Comparison of ENCODE assay signal across 12 cellular contexts in genomic region chr16:50303041-50303604, GRCh38. TPM values are rescaled to one million over a fixed set of nuclear protein-coding genes. Genes with fewer than 3 reads are reported as not detected.
DNase-seq lines count a peak whose midpoint lies in the region; ATAC-seq, FAIRE-seq and TF ChIP-seq lines count a peak whose summit lies in the region.
"Had no signal": no experiment of that assay in that cellular context is flagged by ENCODE, and none has a peak within 500 bp of the region (broad histone marks: within the 10 kb centered on the region; RNA-seq: fewer than 3 reads in every experiment).

No MANE protein-coding gene starts in this region.

- no peak overlapping the region for H2AFZ ChIP-seq in Karpas-422 (ENCODE audit: low read length)

- H3K4me1 ChIP-seq in kidney (ENCODE audit: control insufficient read depth in 1 of 2, insufficient read depth in 1 of 2, low read depth in 1 of 2, low read length in 2 of 2) (no peaks in the 10 kb centered on the region), tibial artery (peaks cover 0 to 3% (median 0%) of the 10 kb centered on the region in 4 donors), Karpas-422 (ENCODE audit: low read length) (no peaks in the 10 kb centered on the region), foreskin keratinocyte (no peaks in the 10 kb centered on the region)

- H3K4me1 Mint-ChIP-seq in activated T-cell treated with anti-CD3 and anti-CD28 coated beads, Interleukin-2, amount 50 U/mL, for 4 hours (ENCODE audit: low read depth), result no peaks in the 10 kb centered on the region
- no peaks in the 10 kb centered on the region for H3K4me1 Mint-ChIP-seq in T-cell
- H3K4me1 Mint-ChIP-seq in activated CD8-positive, alpha-beta T cell treated with anti-CD3 and anti-CD28 coated beads for 36 hours (ENCODE audit: low read depth), result peaks cover 2% of the 10 kb centered on the region

- TF ChIP-seq CTCF in kidney (IDR thresholded peaks at IDR 0.05; ENCODE audit: borderline replicate concordance, extremely low read depth, insufficient read depth) (no peak), tibial artery (IDR thresholded peaks at IDR 0.05) (no peak), foreskin keratinocyte (conservative IDR thresholded peaks at IDR 0.05) (no peak)
- no peak for TF ChIP-seq CTCF in activated CD8-positive, alpha-beta T cell treated with anti-CD3 and anti-CD28 coated beads for 36 hours (IDR thresholded peaks at IDR 0.05)

- H3K9me3 Mint-ChIP-seq in activated T-cell treated with anti-CD3 and anti-CD28 coated beads, Interleukin-2, amount 50 U/mL, for 4 hours, result no peaks in the 10 kb centered on the region
- H3K9me3 Mint-ChIP-seq in T-cell, result no peaks in the 10 kb centered on the region
- H3K9me3 Mint-ChIP-seq in activated CD8-positive, alpha-beta T cell treated with anti-CD3 and anti-CD28 coated beads for 36 hours, result no peaks in the 10 kb centered on the region

- H3K27ac ChIP-seq in kidney (ENCODE audit: low read depth in 2 of 2, low read length in 2 of 2) (no peak overlapping the region), tibial artery (peak overlapping the region; percentile 12 to 22), Karpas-422 (ENCODE audit: low read length) (no peak overlapping the region), foreskin keratinocyte (no peak overlapping the region)
- H3K27ac ChIP-seq: VCaP had no signal

- no peaks in the 10 kb centered on the region for H3K9me3 ChIP-seq in kidney (ENCODE audit: control insufficient read depth in 1 of 2, low read length in 2 of 2)
- H3K9me3 ChIP-seq in tibial artery, result no peaks in the 10 kb centered on the region
- no peaks in the 10 kb centered on the region for H3K9me3 ChIP-seq in Karpas-422 (ENCODE audit: low read length)

- H3K27me3 ChIP-seq in tibial artery (no peaks in the 10 kb centered on the region), Karpas-422 (ENCODE audit: low read length) (no peaks in the 10 kb centered on the region), foreskin keratinocyte (no peaks in the 10 kb centered on the region)

- H3K79me2 ChIP-seq in Karpas-422 (ENCODE audit: low read length), result no peaks in the 10 kb centered on the region

- peak; percentile 2 for DNase-seq in activated T-cell treated with anti-CD3 and anti-CD28 coated beads, Interleukin-2, amount 50 U/mL, for 4 hours
- DNase-seq in activated T-cell treated with anti-CD3 and anti-CD28 coated beads for 4 hours (no peak), T-cell (no peak), kidney (peak; percentile 41), tibial artery (peak; percentile 15 to 55), Karpas-422 (no peak), foreskin keratinocyte (no peak)
- DNase-seq in activated CD8-positive, alpha-beta T cell treated with anti-CD3 and anti-CD28 coated beads for 36 hours, result no peak
- DNase-seq: NCI-H1417 treated with DMSO at 0.1 percent for 48 hours, NCI-H774, SHP77 treated with DMSO at 0.1 percent for 48 hours had no signal

- H3K4me3 Mint-ChIP-seq in activated T-cell treated with anti-CD3 and anti-CD28 coated beads, Interleukin-2, amount 50 U/mL, for 4 hours, result no peak overlapping the region
- H3K4me3 Mint-ChIP-seq in T-cell, result no peak overlapping the region
- H3K4me3 Mint-ChIP-seq in activated CD8-positive, alpha-beta T cell treated with anti-CD3 and anti-CD28 coated beads for 36 hours, result no peak overlapping the region

- ATAC-seq in activated T-cell treated with anti-CD3 and anti-CD28 coated beads, Interleukin-2, amount 50 U/mL, for 4 hours, result no peak
- no peak for ATAC-seq in T-cell (replicated peaks in 1 of 4)
- no peak for ATAC-seq in foreskin keratinocyte
- no peak for ATAC-seq in activated CD8-positive, alpha-beta T cell treated with anti-CD3 and anti-CD28 coated beads for 36 hours

- H3K9me2 ChIP-seq in Karpas-422 (replicated peaks; ENCODE audit: insufficient read depth, low read length), result no peaks in the 10 kb centered on the region

- no peak overlapping the region for H3K4me2 ChIP-seq in Karpas-422 (ENCODE audit: low read depth, low read length, poor library complexity, severe bottlenecking)

- peak overlapping the region; percentile 52 to 59 for H3K27ac Mint-ChIP-seq in T-cell
- no peak overlapping the region for H3K27ac Mint-ChIP-seq in activated CD8-positive, alpha-beta T cell treated with anti-CD3 and anti-CD28 coated beads for 36 hours

- H4K20me1 ChIP-seq in Karpas-422 (ENCODE audit: insufficient read depth, low read depth, low read length), result no peaks in the 10 kb centered on the region

- intact Hi-C loops in kidney (cut with DNase I) (no loop called here), tibial artery (cut with DNase I; ENCODE audit: low total_unique reads) (no loop called here)
- intact Hi-C loops in activated CD8-positive, alpha-beta T cell treated with anti-CD3 and anti-CD28 coated beads for 36 hours (cut with micrococcal nuclease), result no loop called here

- no peak for FAIRE-seq in kidney (lab: Jason Lieb, UNC)

- H3K9ac ChIP-seq in kidney (ENCODE audit: low read length in 2 of 2) (no peak overlapping the region), Karpas-422 (ENCODE audit: low read length) (no peak overlapping the region)

- no peaks in the 10 kb centered on the region for H3K27me3 Mint-ChIP-seq in activated T-cell treated with anti-CD3 and anti-CD28 coated beads, Interleukin-2, amount 50 U/mL, for 4 hours (ENCODE audit: low read depth)
- no peaks in the 10 kb centered on the region for H3K27me3 Mint-ChIP-seq in T-cell
- no peaks in the 10 kb centered on the region for H3K27me3 Mint-ChIP-seq in activated CD8-positive, alpha-beta T cell treated with anti-CD3 and anti-CD28 coated beads for 36 hours

- H3K4me3 ChIP-seq in kidney (ENCODE audit: low read length in 2 of 2) (no peak overlapping the region), tibial artery (no peak overlapping the region), Karpas-422 (ENCODE audit: low read length) (no peak overlapping the region)

- H3K36me3 ChIP-seq in kidney (ENCODE audit: control insufficient read depth in 1 of 2, insufficient read depth in 2 of 2, low read length in 2 of 2) (no peaks in the 10 kb centered on the region), tibial artery (no peaks in the 10 kb centered on the region), Karpas-422 (ENCODE audit: insufficient read depth, low read length) (no peaks in the 10 kb centered on the region)

- CTCF ChIA-PET in T-cell (lab: Charles Lee), result interaction anchor here in 1 of 2 donors (1.0 kb wide), 1 partner anchor 53 kb away, joined by 3 read pairs; no protein-coding TSS in a partner anchor
- CTCF ChIA-PET in activated CD8-positive, alpha-beta T cell treated with anti-CD3 and anti-CD28 coated beads for 36 hours (lab: Charles Lee), result no interaction called here

- peaks cover 15% of the 10 kb centered on the region for H3K36me3 Mint-ChIP-seq in activated T-cell treated with anti-CD3 and anti-CD28 coated beads, Interleukin-2, amount 50 U/mL, for 4 hours (ENCODE audit: insufficient read depth)
- peaks cover 15% of the 10 kb centered on the region for H3K36me3 Mint-ChIP-seq in T-cell
- H3K36me3 Mint-ChIP-seq in activated CD8-positive, alpha-beta T cell treated with anti-CD3 and anti-CD28 coated beads for 36 hours (ENCODE audit: low read depth), result peaks cover 6% of the 10 kb centered on the region

- POLR2A ChIA-PET in T-cell (lab: Charles Lee), result no interaction called here
- POLR2A ChIA-PET in activated CD8-positive, alpha-beta T cell treated with anti-CD3 and anti-CD28 coated beads for 36 hours (lab: Charles Lee), result interaction anchor here (1.2 kb wide), 1 partner anchor 59 kb away, joined by 3 read pairs; no protein-coding TSS in a partner anchor

RNA-seq across cellular contexts. Expression of gene ADCY7, which starts 36.8 kb away (rescaled TPM):
- total RNA-seq in activated T-cell treated with anti-CD3 and anti-CD28 coated beads, Interleukin-2, amount 50 U/mL, for 4 hours, result 10 to 100 TPM; 61.7 to 77.6 (median 70.7) TPM
- total RNA-seq in T-cell, result 100 to 1,000 TPM; 201 to 314 (median 278) TPM
- 40.5 TPM for total RNA-seq in kidney
- 0.86 TPM for polyA plus RNA-seq in kidney (ENCODE audit: insufficient read depth, low read depth, low replicate concordance)
- total RNA-seq in Karpas-422 (2014; rRNA removed; shearing (Covaris generic); ENCODE audit: low replicate concordance), result 27.5 and 45.5 TPM in 2 replicates
- total RNA-seq in foreskin keratinocyte, result 13.9 and 20.1 TPM in 2 replicates
- 3.5 and 4.1 TPM in 2 replicates for polyA plus RNA-seq in foreskin keratinocyte
- total RNA-seq in activated CD8-positive, alpha-beta T cell treated with anti-CD3 and anti-CD28 coated beads for 36 hours, result 10 to 100 TPM; 89.9 to 92.1 TPM

Comparison
In these comparisons a context has a peak if more than half of its experiments do, and no peak if none do; other contexts are left out.
1. DNase-seq: peak in activated T-cell treated with anti-CD3 and anti-CD28 coated beads, Interleukin-2, amount 50 U/mL, for 4 hours (single experiment), kidney (single experiment) and tibial artery (2 of 2); none in activated T-cell treated with anti-CD3 and anti-CD28 coated beads for 4 hours (single experiment), T-cell (0 of 34), Karpas-422 (single experiment), foreskin keratinocyte (0 of 2) and activated CD8-positive, alpha-beta T cell treated with anti-CD3 and anti-CD28 coated beads for 36 hours (single experiment).
2. H3K27ac ChIP-seq: peak in tibial artery (2 of 2); none in kidney (0 of 2), Karpas-422 (single experiment) and foreskin keratinocyte (single experiment).